In genomic region chr2:219160186-219161017, GRCh38 we compare ENCODE assay signal across 8 cellular contexts. TPM values are rescaled to one million over a fixed set of nuclear protein-coding genes. Genes with fewer than 3 reads are reported as not detected.
DNase-seq lines count a peak whose midpoint lies in the region; ATAC-seq, FAIRE-seq and TF ChIP-seq lines count a peak whose summit lies in the region.

NHEJ1 (minus strand) TSS chr2:219160815; CDS start chr2:219158362, 2,453 bp downstream.

- peak; percentile 91 for FAIRE-seq in GM12892 (lab: Jason Lieb, UNC)

- peak within 1 kb of the TSS; percentile 96 for H3K27ac ChIP-seq in vagina

- H3K4me1 ChIP-seq in vagina = peaks cover 20% of the 10 kb centered on the region

- intact Hi-C loops in T-helper 1 cell treated with Interleukin-12 subunit alpha and Interleukin-12 subunit beta and Interleukin-4 antibody, amounts not matched to agents 30 ng/mL and 1 ng/mL, for 36 hours (cut with micrococcal nuclease) = loop anchor here (1.0 to 5.0 kb wide), 21 partner anchors 11 to 943 kb away; partner anchors contain the start of genes ABCB6, ANKZF1, ARPC2 and ATG9A
- intact Hi-C loops in left ventricle myocardium superior (cut with micrococcal nuclease) = loop anchor here (5.0 kb wide), 1 partner anchor 137 kb away; no protein-coding TSS in a partner anchor
- intact Hi-C loops in vagina (cut with DNase I) = loop anchor here (10.0 kb wide), 1 partner anchor 224 kb away; the partner anchor contains the start of gene DNPEP

- TF ChIP-seq POLR2A in GM12892 (IDR thresholded peaks at IDR 0.05; ENCODE audit: low read depth, low read length) (peak; percentile 78), vagina (IDR thresholded peaks at IDR 0.05) (peak in 1 of 2 donors; percentile 46)

- no peaks in the 10 kb centered on the region for H3K27me3 ChIP-seq in vagina

- DNase-seq in GM12892 (ENCODE audit: insufficient read length) (peak; percentile 95), NCI-H1436 treated with DMSO at 0.1 percent for 48 hours (lab: John Stamatoyannopoulos, UW) (peak; percentile 40), amygdala (lab: John Stamatoyannopoulos, UW) (peak; percentile 70 to 99 (median 92)), left ventricle myocardium superior (peak; percentile 99), putamen (ENCODE audit: low spot score) (peak; percentile 93), vagina (ENCODE audit: extremely low spot score in 2 of 2) (peak; percentile 97 to 98)

- peak within 1 kb of the TSS; percentile 63 to 65 for H3K4me3 ChIP-seq in vagina

- no peaks in the 10 kb centered on the region for H3K9me3 ChIP-seq in vagina

- ATAC-seq in HG02840 (IDR thresholded peaks at IDR 0.05; ENCODE audit: low FRiP score, unreplicated experiment) = peak; percentile 90
- peak; percentile 98 for ATAC-seq in left ventricle myocardium superior

- H3K36me3 ChIP-seq in vagina = peaks cover 0 to 12% of the 10 kb centered on the region in 2 donors

- peak; percentile 93 to 100 (median 97) for TF ChIP-seq CTCF in vagina (IDR thresholded peaks at IDR 0.05)

RNA-seq across cellular contexts. Expression of gene NHEJ1, which starts in this region (rescaled TPM):
- polyA plus RNA-seq in GM12892 (2012; ENCODE audit: missing spikeins) = 11.1 TPM
- total RNA-seq in T-helper 1 cell treated with Interleukin-12 subunit alpha and Interleukin-12 subunit beta and Interleukin-4 antibody, amounts not matched to agents 30 ng/mL and 1 ng/mL, for 36 hours = 17.1 and 20.4 TPM in 2 replicates
- total RNA-seq in left ventricle myocardium superior = 7.0 TPM
- total RNA-seq in vagina = 17.7 TPM

Comparison
In these comparisons a context has a peak if more than half of its experiments do, and no peak if none do; other contexts are left out.
1. Peak in every context shown above with its lines: DNase-seq, ATAC-seq, H3K4me3 ChIP-seq and H3K27ac ChIP-seq.
2. DNase-seq: peak in every context shown above with its lines; median percentile 99 in left ventricle myocardium superior; 98 in vagina; 95 in GM12892; 93 in putamen; 92 in amygdala; 40 in NCI-H1436 treated with DMSO at 0.1 percent for 48 hours.